In the genomic region with DNA sequence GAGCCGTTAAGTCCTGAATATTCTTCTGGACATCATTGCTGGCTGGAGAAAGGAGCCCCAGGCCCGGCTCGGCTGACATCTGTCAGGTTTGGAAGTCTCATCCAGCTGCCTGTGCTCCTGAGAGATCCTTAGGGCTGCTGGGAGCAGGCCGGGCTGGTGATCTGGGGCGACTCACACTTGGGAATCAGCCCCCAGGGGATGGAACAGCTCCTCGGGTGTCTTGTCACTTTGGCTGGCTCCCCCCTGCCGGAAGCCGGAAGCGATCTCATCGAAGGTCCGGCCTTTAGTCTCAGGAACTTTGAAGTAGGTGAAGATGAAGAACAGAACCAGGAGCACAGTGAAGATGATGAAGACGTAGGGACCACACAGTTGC, we compare ENCODE assay signal across 1 cellular context.
TF ChIP-seq lines count a peak whose summit lies in the region.

No MANE protein-coding gene starts in this region.

TF ChIP-seq in WTC11, 78 proteins besides CTCF, POLR2A, EP300 and RAD21 (continued from another document):
- TF ChIP-seq, protein P1, sequence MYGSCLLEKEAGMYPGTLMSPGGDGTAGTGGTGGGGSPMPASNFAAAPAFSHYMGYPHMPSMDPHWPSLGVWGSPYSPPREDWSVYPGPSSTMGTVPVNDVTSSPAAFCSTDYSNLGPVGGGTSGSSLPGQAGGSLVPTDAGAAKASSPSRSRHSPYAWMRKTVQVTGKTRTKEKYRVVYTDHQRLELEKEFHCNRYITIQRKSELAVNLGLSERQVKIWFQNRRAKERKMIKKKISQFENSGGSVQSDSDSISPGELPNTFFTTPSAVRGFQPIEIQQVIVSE (CRISPR knock-in tag; IDR thresholded peaks at IDR 0.05; ENCODE audit: borderline replicate concordance): no peak
